12 cellular contexts compared by ENCODE assay signal in the genomic region with DNA sequence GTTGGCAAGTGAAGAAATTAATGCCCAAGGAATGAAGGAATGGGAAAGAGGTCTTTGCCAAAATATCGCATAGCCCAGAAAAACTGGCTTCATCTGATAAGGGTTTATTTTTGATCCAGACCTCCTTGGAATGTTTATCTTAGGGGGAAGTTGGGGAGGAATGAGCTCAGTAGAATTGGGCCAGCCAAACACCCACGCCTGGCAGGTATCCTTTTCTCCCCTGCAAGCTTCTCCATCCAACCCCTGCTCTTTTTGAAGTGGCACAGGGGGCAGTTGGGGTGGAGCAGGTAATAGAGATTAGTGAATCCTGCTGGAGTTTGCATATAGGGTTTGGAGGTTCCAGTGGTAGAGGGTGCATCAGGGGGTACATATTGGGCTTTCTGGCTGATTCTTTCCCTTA. TPM values are rescaled to one million over a fixed set of nuclear protein-coding genes. Genes with fewer than 3 reads are reported as not detected.
DNase-seq lines count a peak whose midpoint lies in the region; ATAC-seq, FAIRE-seq and TF ChIP-seq lines count a peak whose summit lies in the region.
"Had no signal": no experiment of that assay in that cellular context is flagged by ENCODE, and none has a peak within 500 bp of the region (broad histone marks: within the 10 kb centered on the region; RNA-seq: fewer than 3 reads in every experiment).

No MANE protein-coding gene starts in this region.

- FAIRE-seq in GM19239 (lab: Jason Lieb, UNC): no peak
- no peak for FAIRE-seq in small intestine (lab: Jason Lieb, UNC)
- FAIRE-seq: H54 had no signal

- DNase-seq in right cardiac atrium (no peak), Right ventricle myocardium superior (no peak), coronary artery (ENCODE audit: low spot score) (no peak), gastrocnemius medialis (no peak), GM19239 (ENCODE audit: insufficient read length, low spot score) (no peak), small intestine (no peak)

- H3K27me3 ChIP-seq in right cardiac atrium (ENCODE audit: control insufficient read depth, insufficient read depth) (no peaks in the 10 kb centered on the region), gastrocnemius medialis (no peaks in the 10 kb centered on the region), small intestine (ENCODE audit: control insufficient read depth in 2 of 2, insufficient read depth in 2 of 2, low read length in 2 of 2) (no peaks in the 10 kb centered on the region)
- H3K27me3 ChIP-seq: body of pancreas, right lobe of liver, thyroid gland had no signal

- intact Hi-C loops in right cardiac atrium (cut with DNase I): loop anchor here (2.0 to 10.0 kb wide), 4 partner anchors 67 to 234 kb away; a partner anchor contains a TSS
- intact Hi-C loops in Right ventricle myocardium superior (cut with DNase I): loop anchor here (2.0 kb wide), 1 partner anchor 70 kb away; a partner anchor contains a TSS
- intact Hi-C loops in gastrocnemius medialis (cut with DNase I; ENCODE audit: low total_unique reads): loop anchor here (1.0 to 10.0 kb wide), 5 partner anchors 22 to 394 kb away; a partner anchor contains a TSS

- H3K27ac ChIP-seq in right cardiac atrium (ENCODE audit: low read length) (peak overlapping the region; percentile 26), coronary artery (peak overlapping the region; percentile 89 to 92), gastrocnemius medialis (peak overlapping the region in 3 of 4 donors; percentile 54 to 95 (median 92)), small intestine (ENCODE audit: low read depth in 1 of 2, low read length in 1 of 2) (no peak overlapping the region)
- H3K27ac ChIP-seq: body of pancreas had no signal

- 66% methylated on average over 2 of the region's 2 CpGs for WGBS in right cardiac atrium
- WGBS in small intestine, 3 donors: 81 to 87% (median 81%) methylated on average over 2 of the region's 2 CpGs

- H3K36me3 ChIP-seq in gastrocnemius medialis (peaks cover 0 to 56% of the 10 kb centered on the region in 2 donors), small intestine (ENCODE audit: control insufficient read depth in 2 of 2, insufficient read depth in 2 of 2, low read length in 2 of 2) (peaks cover 15 to 21% of the 10 kb centered on the region in 2 donors)

- TF ChIP-seq POLR2A in gastrocnemius medialis (IDR thresholded peaks at IDR 0.05): no peak

- H3K4me3 ChIP-seq in right cardiac atrium (ENCODE audit: low read length) (no peak overlapping the region), coronary artery (no peak overlapping the region), gastrocnemius medialis (no peak overlapping the region), small intestine (ENCODE audit: low read depth in 1 of 2, low read length in 2 of 2) (no peak overlapping the region)
- H3K4me3 ChIP-seq: body of pancreas, right lobe of liver, thyroid gland had no signal

- ATAC-seq in right cardiac atrium (no peak), Right ventricle myocardium superior (ENCODE audit: poor library complexity) (no peak), gastrocnemius medialis (no peak), GM18520 (IDR thresholded peaks at IDR 0.05; ENCODE audit: unreplicated experiment) (no peak)

- H3K4me1 ChIP-seq in right cardiac atrium (ENCODE audit: control insufficient read depth, insufficient read depth, low read length) (peaks cover 10% of the 10 kb centered on the region), gastrocnemius medialis (peaks cover 36 to 51% of the 10 kb centered on the region in 2 donors), small intestine (ENCODE audit: control insufficient read depth in 2 of 2, insufficient read depth in 1 of 2, low read depth in 1 of 2, low read length in 1 of 2) (no peaks in the 10 kb centered on the region)

- in situ Hi-C loops in gastrocnemius medialis (cut with MboI; ENCODE audit: low sequenced_read_pairs in 4 of 4): loop anchor here (5.0 to 25.0 kb wide), 5 partner anchors 72 to 387 kb away; a partner anchor contains a TSS

- TF ChIP-seq CTCF in coronary artery (IDR thresholded peaks at IDR 0.05) (no peak), gastrocnemius medialis (IDR thresholded peaks at IDR 0.05 in 4 of 5, conservative IDR thresholded peaks at IDR 0.05 in 1 of 5) (no peak)

- no peaks in the 10 kb centered on the region for H3K9me3 ChIP-seq in right cardiac atrium (ENCODE audit: control insufficient read depth, low read length)
- H3K9me3 ChIP-seq in gastrocnemius medialis: no peaks in the 10 kb centered on the region
- no peaks in the 10 kb centered on the region for H3K9me3 ChIP-seq in small intestine (ENCODE audit: control insufficient read depth, low read depth)
- H3K9me3 ChIP-seq: body of pancreas, Caco-2, right lobe of liver, thyroid gland had no signal

RNA-seq across cellular contexts. Expression of a gene that starts 21.1 kb away (rescaled TPM):
- total RNA-seq in right cardiac atrium (10 to 100 TPM; 30.6 to 41.8 (median 33.7) TPM), Right ventricle myocardium superior (31.8 TPM), gastrocnemius medialis (10 to 100 TPM; 16.1 to 28.0 (median 19.9) TPM)
- polyA plus RNA-seq in right cardiac atrium (26.4 TPM), small intestine (10 to 100 TPM; 14.9 to 24.9 (median 20.4) TPM)

RNA-seq across cellular contexts. Expression of a gene that starts 26.3 kb away (rescaled TPM):
- 10 to 100 TPM; 16.9 to 22.0 (median 20.1) TPM for total RNA-seq in right cardiac atrium
- polyA plus RNA-seq in right cardiac atrium: 26.5 TPM
- 12.0 TPM for total RNA-seq in Right ventricle myocardium superior
- total RNA-seq in gastrocnemius medialis: 1 to 10 TPM; 2.3 to 7.9 (median 3.7) TPM
- 10 to 100 TPM in 1 of 3 donors, 1 to 10 TPM in 2; 5.4 to 24.7 (median 9.2) TPM for polyA plus RNA-seq in small intestine

Comparison
In these comparisons a context has a peak if more than half of its experiments do, and no peak if none do; other contexts are left out.
1. H3K27ac ChIP-seq: peak in right cardiac atrium (single experiment), coronary artery (2 of 2) and gastrocnemius medialis (3 of 4); none in small intestine (0 of 2).